In genomic region chr2:54568876-54569298, GRCh38 we compare ENCODE assay signal across 8 cellular contexts.
DNase-seq lines count a peak whose midpoint lies in the region; ATAC-seq, FAIRE-seq and TF ChIP-seq lines count a peak whose summit lies in the region.

No MANE protein-coding gene starts in this region.

- H3K27ac ChIP-seq in substantia nigra (ENCODE audit: low read depth, low read length, poor library complexity, severe bottlenecking): no peak overlapping the region
- peak overlapping the region in 1 of 2 donors; percentile 4 for H3K27ac ChIP-seq in coronary artery

- no peak for FAIRE-seq in H54 (lab: Jason Lieb, UNC)

- no peak for TF ChIP-seq POLR2A in H54 (IDR thresholded peaks at IDR 0.05; ENCODE audit: low read depth, low read length)

- in situ Hi-C loops in SK-MEL-5 (cut with HindIII; ENCODE audit: low pct_unique_long_range_greater_than_20kb, low sequenced_read_pairs): no loop called here

- no peak for TF ChIP-seq CTCF in coronary artery (IDR thresholded peaks at IDR 0.05)

- no peak overlapping the region for H3K4me3 ChIP-seq in coronary artery

- ATAC-seq in GM18498 (IDR thresholded peaks at IDR 0.05; ENCODE audit: unreplicated experiment): peak; percentile 35
- peak; percentile 35 for ATAC-seq in GM21737 (IDR thresholded peaks at IDR 0.05; ENCODE audit: unreplicated experiment)
- ATAC-seq in HG02884 (IDR thresholded peaks at IDR 0.05; ENCODE audit: unreplicated experiment): no peak

- DNase-seq in SK-MEL-5 (ENCODE audit: low read depth, low spot score) (peak; percentile 56), mucosa of gallbladder (ENCODE audit: low spot score) (peak; percentile 76), substantia nigra (lab: John Stamatoyannopoulos, UW) (no peak), H54 (ENCODE audit: insufficient read length, low spot score) (no peak), coronary artery (ENCODE audit: low spot score) (no peak)

Comparison
In these comparisons a context has a peak if more than half of its experiments do, and no peak if none do; other contexts are left out.
1. DNase-seq: peak in SK-MEL-5 (single experiment) and mucosa of gallbladder (single experiment); none in substantia nigra (0 of 49), H54 (single experiment) and coronary artery (single experiment).